ENCODE assay signal across 7 cellular contexts in the genomic region with DNA sequence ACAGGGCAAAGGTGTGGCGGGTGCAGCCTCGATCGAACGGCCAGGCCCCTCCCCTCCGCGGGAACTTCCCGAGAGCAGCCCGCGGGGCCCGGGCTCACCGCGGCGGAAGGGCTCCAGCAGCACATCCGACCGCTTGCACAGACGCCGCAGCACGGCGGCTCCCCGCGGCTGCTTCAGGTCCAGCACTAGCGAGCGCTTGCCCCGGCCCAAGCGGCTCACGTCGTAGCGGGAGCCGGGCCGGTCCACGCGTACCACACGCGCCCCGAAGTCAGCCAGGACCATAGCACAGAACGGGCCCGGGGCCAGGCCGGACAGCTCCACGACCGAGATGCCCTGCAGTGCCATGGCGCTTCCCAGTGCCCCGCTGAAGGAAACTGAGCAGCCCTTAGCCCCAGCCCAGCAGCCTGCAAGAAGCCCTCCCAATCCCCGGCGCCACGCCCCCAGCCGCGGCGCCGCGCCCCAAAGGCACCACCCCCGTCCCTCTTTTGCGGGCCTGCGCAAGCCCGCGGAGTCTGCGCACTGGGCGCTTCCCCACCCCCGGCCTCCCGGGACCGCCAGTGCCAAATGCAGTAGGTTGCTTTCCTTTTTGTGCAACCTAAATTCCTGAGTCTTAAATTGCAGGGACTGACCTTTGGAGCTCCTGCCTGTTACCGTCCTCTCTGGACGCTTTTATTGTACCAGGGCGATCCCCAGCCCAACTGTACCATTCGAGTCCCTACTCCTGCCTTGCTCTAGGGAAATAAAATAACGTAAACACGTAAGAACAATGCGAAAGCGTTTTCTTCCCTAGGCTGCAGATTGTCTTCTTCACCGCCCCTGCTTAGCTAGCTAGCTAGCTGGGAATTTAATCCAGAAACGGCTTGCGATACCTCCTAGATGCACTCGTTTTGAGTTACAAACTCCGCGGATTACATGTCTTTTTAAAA. TPM values are rescaled to one million over a fixed set of nuclear protein-coding genes. Genes with fewer than 3 reads are reported as not detected.
A peak's percentile ranks its signal among the peaks of the same experiment; 100 is the strongest.
DNase-seq lines count a peak whose midpoint lies in the region; ATAC-seq, FAIRE-seq and TF ChIP-seq lines count a peak whose summit lies in the region.

A gene (minus strand): TSS at position 376 of the 926 bp plus-strand sequence. CDS start 31 bp downstream, at position 345.

- H3K79me2 ChIP-seq in hepatocyte = peaks cover 42% of the 10 kb centered on the region

- no peaks in the 10 kb centered on the region for H4K20me1 ChIP-seq in hepatocyte (ENCODE audit: insufficient read depth, poor library complexity, severe bottlenecking)

- peak; percentile 93 for DNase-seq in GM18507 (ENCODE audit: extremely low spot score, insufficient read length, low read depth)
- peak; percentile 95 to 98 for DNase-seq in NCI-H1930 (lab: John Stamatoyannopoulos, UW)
- peak; percentile 84 for DNase-seq in T-helper 22 cell (ENCODE audit: low read depth)
- peak; percentile 72 for DNase-seq in astrocyte of the cerebellum (ENCODE audit: low read depth)
- DNase-seq in hepatocyte (ENCODE audit: low spot score) = peak; percentile 95
- DNase-seq in retina = peak; percentile 96

- in situ Hi-C loops in astrocyte of the cerebellum (cut with HindIII; ENCODE audit: low sequenced_read_pairs) = no loop called here

- H2AFZ ChIP-seq in hepatocyte = peak within 1 kb of the TSS; percentile 95

- peak within 1 kb of the TSS; percentile 94 for H3K27ac ChIP-seq in hepatocyte

- no peaks in the 10 kb centered on the region for H3K9me2 ChIP-seq in hepatocyte (replicated peaks; ENCODE audit: insufficient read depth)

- peak within 1 kb of the TSS; percentile 91 for H3K4me2 ChIP-seq in hepatocyte

- ATAC-seq in HG02973 (IDR thresholded peaks at IDR 0.05; ENCODE audit: unreplicated experiment) = peak; percentile 91

- FAIRE-seq in GM18507 (lab: Jason Lieb, UNC) = peak; percentile 86

- no peaks in the 10 kb centered on the region for H3K36me3 ChIP-seq in hepatocyte (replicated peaks; ENCODE audit: insufficient read depth, low read depth)

- peaks cover 27% of the 10 kb centered on the region for H3K4me1 ChIP-seq in hepatocyte (ENCODE audit: insufficient read depth)

- TF ChIP-seq CTCF in astrocyte of the cerebellum (IDR thresholded peaks at IDR 0.05; ENCODE audit: low read depth, low read length, missing control alignments) = peak; percentile 8
- TF ChIP-seq CTCF in hepatocyte (IDR thresholded peaks at IDR 0.05; ENCODE audit: poor library complexity) = no peak

- H3K27me3 ChIP-seq in hepatocyte = no peaks in the 10 kb centered on the region

- WGBS in hepatocyte (ENCODE audit: low lambda C conversion rate, missing lambda C conversion rate) = under 1% methylated on average over 66 of the region's 74 CpGs

- H3K9me3 ChIP-seq in hepatocyte (ENCODE audit: low read depth) = no peaks in the 10 kb centered on the region

- H3K4me3 ChIP-seq in astrocyte of the cerebellum (ENCODE audit: low read depth, low read length) = peak within 1 kb of the TSS; percentile 65
- peak within 1 kb of the TSS; percentile 75 for H3K4me3 ChIP-seq in hepatocyte

RNA-seq across cellular contexts. Expression of the gene that starts here (rescaled TPM):
- total RNA-seq in hepatocyte = 65.9 and 92.4 TPM in 2 replicates
- polyA plus RNA-seq in hepatocyte = 57.3 and 68.6 TPM in 2 replicates

Comparison
In these comparisons a context has a peak if more than half of its experiments do, and no peak if none do; other contexts are left out.
1. Peak in every context shown above with its lines: DNase-seq, ATAC-seq, H3K4me3 ChIP-seq and H3K27ac ChIP-seq.